1 cellular context compared by ENCODE assay signal in genomic region chr1:32014937-32015363, GRCh38.
TF ChIP-seq lines count a peak whose summit lies in the region.

No MANE protein-coding gene starts in this region.

TF ChIP-seq in IMR-90, 13 proteins besides CTCF, POLR2A, EP300 and RAD21 (continued from another document):
- TF ChIP-seq, protein P1, sequence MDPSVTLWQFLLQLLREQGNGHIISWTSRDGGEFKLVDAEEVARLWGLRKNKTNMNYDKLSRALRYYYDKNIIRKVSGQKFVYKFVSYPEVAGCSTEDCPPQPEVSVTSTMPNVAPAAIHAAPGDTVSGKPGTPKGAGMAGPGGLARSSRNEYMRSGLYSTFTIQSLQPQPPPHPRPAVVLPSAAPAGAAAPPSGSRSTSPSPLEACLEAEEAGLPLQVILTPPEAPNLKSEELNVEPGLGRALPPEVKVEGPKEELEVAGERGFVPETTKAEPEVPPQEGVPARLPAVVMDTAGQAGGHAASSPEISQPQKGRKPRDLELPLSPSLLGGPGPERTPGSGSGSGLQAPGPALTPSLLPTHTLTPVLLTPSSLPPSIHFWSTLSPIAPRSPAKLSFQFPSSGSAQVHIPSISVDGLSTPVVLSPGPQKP (IDR thresholded peaks at IDR 0.05; ENCODE audit: borderline replicate concordance, low read depth, low read length): no peak
- TF ChIP-seq RCOR1 (IDR thresholded peaks at IDR 0.05; ENCODE audit: insufficient replicate concordance, low read length) (no peak), RFX5 (IDR thresholded peaks at IDR 0.05; ENCODE audit: low read depth, low read length) (no peak), MAZ (IDR thresholded peaks at IDR 0.05; ENCODE audit: borderline replicate concordance, low read depth, low read length) (no peak)
TF ChIP-seq in IMR-90: peak in this region for 0.
